Comparison of ENCODE assay signal across 28 cellular contexts in genomic region chr1:111762332-111762731, GRCh38. TPM values are rescaled to one million over a fixed set of nuclear protein-coding genes. Genes with fewer than 3 reads are reported as not detected.
"Had no signal": no experiment of that assay in that cellular context is flagged by ENCODE, and none has a peak within 500 bp of the region (broad histone marks: within the 10 kb centered on the region; RNA-seq: fewer than 3 reads in every experiment).

No MANE protein-coding gene starts in this region.

- H3K4me3 ChIP-seq: colonic mucosa, esophagus muscularis mucosa, gastroesophageal sphincter, heart left ventricle, hepatocyte, lung, prostate gland, right atrium auricular region, transverse colon, upper lobe of right lung, uterus had no signal

- H3K27me3 Mint-ChIP-seq: dendritic cell treated with granulocyte-macrophage colony-stimulating factor and Interleukin-4, amounts not matched to agents 40 ng/mL and 50 ng/mL, for 4 days; naive thymus-derived CD8-positive, alpha-beta T cell; stimulated activated memory B cell treated with anti-CD40 and anti-IgM and Interleukin-4, amounts not matched to agents 10 μg/mL and 1 μg/mL and 100 μg/mL, for 72 hours had no signal

- H3K4me1 Mint-ChIP-seq: endodermal cell; stimulated activated memory B cell treated with anti-CD40 and anti-IgM and Interleukin-4, amounts not matched to agents 10 μg/mL and 1 μg/mL and 100 μg/mL, for 72 hours had no signal

- H3K4me1 ChIP-seq: colonic mucosa, foreskin keratinocyte, prostate gland, uterus had no signal

- H3K9me3 ChIP-seq: colonic mucosa, esophagus muscularis mucosa, gastroesophageal sphincter, heart left ventricle, prostate gland, right atrium auricular region, transverse colon, upper lobe of right lung, uterus had no signal

- H3K27ac Mint-ChIP-seq: dendritic cell treated with granulocyte-macrophage colony-stimulating factor and Interleukin-4, amounts not matched to agents 40 ng/mL and 50 ng/mL, for 4 days; endodermal cell; nephron progenitor cell; stimulated activated memory B cell treated with anti-CD40 and anti-IgM and Interleukin-4, amounts not matched to agents 10 μg/mL and 1 μg/mL and 100 μg/mL, for 72 hours had no signal

- H3K36me3 ChIP-seq: uterus had no signal

- DNase-seq: colonic mucosa; effector CD8-positive, alpha-beta T cell; endodermal cell; foreskin keratinocyte; heart left ventricle; kidney; mesendoderm; midbrain; naive thymus-derived CD8-positive, alpha-beta T cell; nephron progenitor cell; nucleus accumbens; stimulated activated CD4-positive, alpha-beta T cell treated with anti-CD3 and anti-CD28 coated beads, Interleukin-2, amount 100 ng/mL, for 24 hours; stimulated activated CD4-positive, alpha-beta T cell treated with anti-CD3 and anti-CD28 coated beads, Interleukin-4, amount 100 ng/mL, for 24 hours; stimulated activated naive CD8-positive, alpha-beta T cell treated with anti-CD3 and anti-CD28 coated beads, Interleukin-15, Interleukin-2, amounts not matched to agents 100 U/mL and 50 U/mL, for 24 hours; substantia nigra; transverse colon; upper lobe of right lung; uterus had no signal

- H3K9me3 Mint-ChIP-seq: dendritic cell treated with granulocyte-macrophage colony-stimulating factor and Interleukin-4, amounts not matched to agents 40 ng/mL and 50 ng/mL, for 4 days; endodermal cell; naive thymus-derived CD8-positive, alpha-beta T cell; nephron progenitor cell; stimulated activated memory B cell treated with anti-CD40 and anti-IgM and Interleukin-4, amounts not matched to agents 10 μg/mL and 1 μg/mL and 100 μg/mL, for 72 hours had no signal

- H3K27ac ChIP-seq: colonic mucosa, esophagus muscularis mucosa, foreskin keratinocyte, gastroesophageal sphincter, heart left ventricle, hepatocyte, prostate gland, right atrium auricular region, transverse colon, upper lobe of right lung, uterus had no signal

- H3K4me2 ChIP-seq: hepatocyte had no signal

- ATAC-seq: foreskin keratinocyte; gastroesophageal sphincter; heart left ventricle; left lobe of liver; naive thymus-derived CD8-positive, alpha-beta T cell; sciatic nerve; stimulated activated memory B cell treated with anti-CD40 and anti-IgM and Interleukin-4, amounts not matched to agents 10 μg/mL and 1 μg/mL and 100 μg/mL, for 72 hours; stimulated activated naive CD8-positive, alpha-beta T cell treated with anti-CD3 and anti-CD28 coated beads, Interleukin-15, Interleukin-2, amounts not matched to agents 100 U/mL and 50 U/mL, for 24 hours; upper lobe of right lung had no signal

- H3K4me3 Mint-ChIP-seq: dendritic cell treated with granulocyte-macrophage colony-stimulating factor and Interleukin-4, amounts not matched to agents 40 ng/mL and 50 ng/mL, for 4 days; endodermal cell; naive thymus-derived CD8-positive, alpha-beta T cell; nephron progenitor cell; stimulated activated memory B cell treated with anti-CD40 and anti-IgM and Interleukin-4, amounts not matched to agents 10 μg/mL and 1 μg/mL and 100 μg/mL, for 72 hours had no signal

- H2AFZ ChIP-seq: hepatocyte had no signal

- H3K27me3 ChIP-seq: colonic mucosa, esophagus muscularis mucosa, foreskin keratinocyte, gastroesophageal sphincter, heart left ventricle, hepatocyte, right atrium auricular region, transverse colon, upper lobe of right lung, uterus had no signal

RNA-seq across cellular contexts. Expression of gene INKA2, which starts 23.1 kb away (rescaled TPM):
- polyA plus RNA-seq: naive thymus-derived CD8-positive, alpha-beta T cell had no signal
